ENCODE assay signal across 17 cellular contexts in the genomic region with DNA sequence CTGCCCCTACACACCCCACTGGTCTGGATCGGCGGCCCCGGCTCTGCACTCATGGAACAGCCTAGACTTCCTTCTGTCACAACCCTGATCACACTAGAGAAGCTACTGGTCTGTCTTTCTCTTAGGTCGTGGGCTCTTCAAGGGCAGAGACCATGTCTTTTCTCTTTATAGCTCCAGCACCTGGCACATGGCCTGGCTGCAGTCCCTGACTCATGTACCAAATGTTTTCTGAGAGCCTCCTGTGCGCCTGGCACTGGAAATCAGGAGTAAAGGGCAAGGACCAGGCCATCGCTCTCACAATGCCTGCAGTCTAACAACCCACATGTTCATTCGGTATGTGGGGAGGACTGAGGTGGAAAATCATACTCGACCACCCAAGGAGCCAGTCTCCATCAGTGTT. TPM values are rescaled to one million over a fixed set of nuclear protein-coding genes. Genes with fewer than 3 reads are reported as not detected.
DNase-seq lines count a peak whose midpoint lies in the region; ATAC-seq and TF ChIP-seq lines count a peak whose summit lies in the region.
"Had no signal": no experiment of that assay in that cellular context is flagged by ENCODE, and none has a peak within 500 bp of the region (broad histone marks: within the 10 kb centered on the region; RNA-seq: fewer than 3 reads in every experiment).

No MANE protein-coding gene starts in this region.

- no peak overlapping the region for H4K91ac ChIP-seq in H9 (ENCODE audit: insufficient read length, low read depth, low read length)

- H2BK5ac ChIP-seq in H9 (ENCODE audit: insufficient read length, low read length) = no peak overlapping the region

- no peak overlapping the region for H3K4me2 ChIP-seq in H9 (ENCODE audit: insufficient read depth, insufficient read length, low read length)
- H3K4me2 ChIP-seq: GM23338 had no signal

- H3K4ac ChIP-seq in H9 (ENCODE audit: low read depth, low read length) = no peak overlapping the region

- no peak overlapping the region for H2BK12ac ChIP-seq in H9 (ENCODE audit: insufficient read length, low read depth, low read length)

- H3K14ac ChIP-seq in H9 (ENCODE audit: insufficient read depth, low read length) = no peak overlapping the region

- no peak for TF ChIP-seq CTCF in H9 (conservative IDR thresholded peaks at IDR 0.05)
- TF ChIP-seq CTCF in heart right ventricle (IDR thresholded peaks at IDR 0.05) = no peak
- no peak for TF ChIP-seq CTCF in gastrocnemius medialis (IDR thresholded peaks at IDR 0.05 in 4 of 5, conservative IDR thresholded peaks at IDR 0.05 in 1 of 5)
- TF ChIP-seq CTCF in omental fat pad (IDR thresholded peaks at IDR 0.05) = no peak

- H3T11ph ChIP-seq in H9 (ENCODE audit: low read length) = no peak overlapping the region

- intact Hi-C loops in heart right ventricle (cut with DNase I) = loop anchor here in 2 of 10 donors (10.0 kb wide), 3 partner anchors 56 to 174 kb away; no protein-coding TSS in a partner anchor
- intact Hi-C loops in gastrocnemius medialis (cut with DNase I; ENCODE audit: low total_unique reads) = no loop called here
- intact Hi-C loops in left colon (cut with DNase I, micrococcal nuclease) = no loop called here

- no CpG with 5 or more reads among the region's 8 CpGs for WGBS in H9 (ENCODE audit: extremely low coverage, insufficient read length, low lambda C conversion rate)
- 67 to 78% methylated on average over 8 of the region's 8 CpGs for WGBS in heart right ventricle, 2 donors

- H3K18ac ChIP-seq in H9 (ENCODE audit: insufficient read length, low read depth, low read length) = no peak overlapping the region

- H4K20me1 ChIP-seq in H9 (ENCODE audit: control insufficient read depth, insufficient read depth, insufficient read length) = peaks cover 3% of the 10 kb centered on the region

- peak overlapping the region in 2 of 3 experiments; percentile 12 to 27; a peak in 1 of 7 replicates for H3K27ac Mint-ChIP-seq in H9
- peak overlapping the region in 1 of 8 donors; percentile 23 for H3K27ac Mint-ChIP-seq in CD8-positive, alpha-beta memory T cell
- H3K27ac Mint-ChIP-seq: GM23338 had no signal

- no peak overlapping the region for H2AFZ ChIP-seq in H9 (ENCODE audit: low read length)
- H2AFZ ChIP-seq: GM23338 had no signal

- H4K8ac ChIP-seq in H9 (replicated peaks; ENCODE audit: insufficient read length, low read depth, low read length) = no peak overlapping the region

- DNase-seq in H9 = no peak
- DNase-seq in heart right ventricle = peak; percentile 55 to 57
- peak; percentile 79 to 92 for DNase-seq in gastrocnemius medialis
- no peak for DNase-seq in left colon
- no peak for DNase-seq in CD8-positive, alpha-beta memory T cell
- DNase-seq in omental fat pad (ENCODE audit: low spot score) = no peak
- DNase-seq: activated CD4-positive, alpha-beta T cell treated with anti-CD3 and anti-CD28 coated beads, Interleukin-2, amount 50 U/mL, for 1 hour; DND-41; IMR-90; NCI-H774; SHP77 treated with DMSO at 0.1 percent for 48 hours had no signal

- no peak overlapping the region for H4K5ac ChIP-seq in H9 (ENCODE audit: insufficient read length, low read depth, low read length)

- no peak for ATAC-seq in SK-N-SH treated with all-trans-retinoic acid at 6 μM for 48 hours
- ATAC-seq in heart right ventricle = peak; percentile 69 to 86 (median 80)
- ATAC-seq in gastrocnemius medialis = peak; percentile 90 to 93
- ATAC-seq in left colon = no peak
- no peak for ATAC-seq in omental fat pad (ENCODE audit: low FRiP score)
- ATAC-seq: GM23338, sciatic nerve had no signal

- POLR2A ChIA-PET in CD8-positive, alpha-beta memory T cell (lab: Charles Lee) = no interaction called here

- H3K79me1 ChIP-seq in H9 (ENCODE audit: insufficient read depth, low read depth, low read length, poor library complexity, severe bottlenecking) = no peaks in the 10 kb centered on the region

- H2BK20ac ChIP-seq in H9 (ENCODE audit: low read depth, low read length, poor library complexity, severe bottlenecking) = no peak overlapping the region

- H3K36me3 ChIP-seq in heart right ventricle = peaks cover 0 to 91% (median 12%) of the 10 kb centered on the region in 9 donors
- H3K36me3 ChIP-seq in gastrocnemius medialis = peaks cover 0 to 17% of the 10 kb centered on the region in 2 donors
- peaks cover 41% of the 10 kb centered on the region for H3K36me3 ChIP-seq in CD8-positive, alpha-beta memory T cell (ENCODE audit: insufficient read depth, low read length)

- no peak overlapping the region for H3K4me3 ChIP-seq in heart right ventricle
- no peak overlapping the region for H3K4me3 ChIP-seq in gastrocnemius medialis
- no peak overlapping the region for H3K4me3 ChIP-seq in CD8-positive, alpha-beta memory T cell (ENCODE audit: low read length)
- H3K4me3 ChIP-seq: ascending aorta, GM23338, lung, tibial nerve had no signal

- H3K23me2 ChIP-seq in H9 (ENCODE audit: insufficient read length, low read depth, low read length, poor library complexity, severe bottlenecking) = no peaks in the 10 kb centered on the region

- H3K4me3 Mint-ChIP-seq in H9 = no peak overlapping the region
- H3K4me3 Mint-ChIP-seq in CD8-positive, alpha-beta memory T cell = no peak overlapping the region
- H3K4me3 Mint-ChIP-seq: GM23338 had no signal

- H3K27ac ChIP-seq in H9 (ENCODE audit: insufficient read length, low read depth, low read length) = no peak overlapping the region
- peak overlapping the region; percentile 13 to 84 (median 70) for H3K27ac ChIP-seq in heart right ventricle
- peak overlapping the region; percentile 86 to 90 (median 88) for H3K27ac ChIP-seq in gastrocnemius medialis
- no peak overlapping the region for H3K27ac ChIP-seq in CD8-positive, alpha-beta memory T cell (ENCODE audit: low read depth, low read length)
- H3K27ac ChIP-seq: ascending aorta, tibial nerve had no signal

- no peaks in the 10 kb centered on the region for H3K79me2 ChIP-seq in H9 (ENCODE audit: insufficient read depth, low read length)

- H3K56ac ChIP-seq in H9 (ENCODE audit: insufficient read length, low read depth, low read length) = no peak overlapping the region

- H3K9me3 Mint-ChIP-seq in H9 = no peaks in the 10 kb centered on the region
- no peaks in the 10 kb centered on the region for H3K9me3 Mint-ChIP-seq in CD8-positive, alpha-beta memory T cell
- H3K9me3 Mint-ChIP-seq: GM23338 had no signal

- in situ Hi-C loops in gastrocnemius medialis (cut with MboI; ENCODE audit: low sequenced_read_pairs in 4 of 4) = no loop called here

- H3K27me3 Mint-ChIP-seq in H9 (ENCODE audit: low read depth) = no peaks in the 10 kb centered on the region
- no peaks in the 10 kb centered on the region for H3K27me3 Mint-ChIP-seq in CD8-positive, alpha-beta memory T cell

- no peak overlapping the region for H2BK15ac ChIP-seq in H9 (ENCODE audit: low read depth, low read length)

- H2BK120ac ChIP-seq in H9 (ENCODE audit: low read depth, low read length, poor library complexity, severe bottlenecking) = no peak overlapping the region

- no peak overlapping the region for H3K23ac ChIP-seq in H9 (ENCODE audit: insufficient read length, low read depth, low read length)

- peaks cover 0 to 31% (median 18%) of the 10 kb centered on the region in 3 experiments; a peak in 6 of 7 replicates for H3K36me3 Mint-ChIP-seq in H9 (ENCODE audit: insufficient read depth in 1 of 3, low read depth in 3 of 3)
- peaks cover 0 to 73% (median 25%) of the 10 kb centered on the region in 3 donors for H3K36me3 Mint-ChIP-seq in CD8-positive, alpha-beta memory T cell

- H3K9ac ChIP-seq in H9 (ENCODE audit: extremely low read depth, insufficient read length, low read length) = no peak overlapping the region

- CTCF ChIA-PET in CD8-positive, alpha-beta memory T cell (lab: Charles Lee) = no interaction called here

- H2AK5ac ChIP-seq in H9 (ENCODE audit: insufficient read length, low read length) = no peak overlapping the region

- H3K27me3 ChIP-seq in H9 (ENCODE audit: insufficient read depth, low read length) (no peaks in the 10 kb centered on the region), heart right ventricle (no peaks in the 10 kb centered on the region), gastrocnemius medialis (no peaks in the 10 kb centered on the region)
- no peaks in the 10 kb centered on the region for H3K27me3 ChIP-seq in CD8-positive, alpha-beta memory T cell (ENCODE audit: insufficient read depth, low read length, poor library complexity, severe bottlenecking)
- H3K27me3 ChIP-seq: ascending aorta, tibial nerve had no signal

- H3K9me3 ChIP-seq in H9 (ENCODE audit: control insufficient read depth, low read depth, low read length) (no peaks in the 10 kb centered on the region), heart right ventricle (no peaks in the 10 kb centered on the region), gastrocnemius medialis (no peaks in the 10 kb centered on the region)
- H3K9me3 ChIP-seq in CD8-positive, alpha-beta memory T cell (ENCODE audit: low read length) = no peaks in the 10 kb centered on the region
- H3K9me3 ChIP-seq: ascending aorta, tibial nerve had no signal

- H3K4me1 ChIP-seq in H9 (ENCODE audit: insufficient read depth, low read length) (no peaks in the 10 kb centered on the region), heart right ventricle (peaks cover 3 to 56% (median 29%) of the 10 kb centered on the region in 9 donors), gastrocnemius medialis (peaks cover 20 to 52% of the 10 kb centered on the region in 2 donors)
- no peaks in the 10 kb centered on the region for H3K4me1 ChIP-seq in CD8-positive, alpha-beta memory T cell (ENCODE audit: insufficient read depth, low read length)
- H3K4me1 ChIP-seq: ascending aorta, tibial nerve had no signal

- H3K4me1 Mint-ChIP-seq in H9 = no peaks in the 10 kb centered on the region
- peaks cover 17 to 47% (median 36%) of the 10 kb centered on the region in 3 donors for H3K4me1 Mint-ChIP-seq in CD8-positive, alpha-beta memory T cell
- H3K4me1 Mint-ChIP-seq: GM23338 had no signal

- TF ChIP-seq POLR2A in gastrocnemius medialis (IDR thresholded peaks at IDR 0.05) = no peak

TF ChIP-seq in SK-N-SH treated with all-trans-retinoic acid at 6 μM for 48 hours, 23 proteins besides CTCF, POLR2A, EP300 and RAD21:
- 0 out of 2 replicates have a peak, but pooled peaks have one; percentile 31 for TF ChIP-seq ZFP3 (CRISPR knock-in tag; IDR thresholded peaks at IDR 0.05)
- TF ChIP-seq ARNTL (CRISPR knock-in tag; IDR thresholded peaks at IDR 0.05; ENCODE audit: borderline replicate concordance, low read depth) = no peak

RNA-seq across cellular contexts. Expression of gene ASCC2, which starts 7.5 kb away (rescaled TPM):
- total RNA-seq in H9 (2021) = 46.5 and 48.2 TPM in 2 replicates
- total RNA-seq in heart right ventricle = 10 to 100 TPM; 26.6 to 42.1 (median 33.1) TPM
- 10 to 100 TPM; 47.4 to 87.0 TPM for polyA plus RNA-seq in heart right ventricle
- total RNA-seq in gastrocnemius medialis = 10 to 100 TPM; 26.4 to 45.2 (median 35.6) TPM
- total RNA-seq in left colon = 10 to 100 TPM; 63.0 to 71.3 TPM
- 10 to 100 TPM; 81.1 to 84.5 TPM for total RNA-seq in CD8-positive, alpha-beta memory T cell
- polyA plus RNA-seq in CD8-positive, alpha-beta memory T cell = 60.0 TPM
- total RNA-seq in omental fat pad = 10 to 100 TPM; 35.4 to 65.2 (median 51.8) TPM

RNA-seq across cellular contexts. Expression of gene MTMR3, which starts 52.4 kb away (rescaled TPM):
- 18.9 and 19.8 TPM in 2 replicates for total RNA-seq in H9 (2021)
- total RNA-seq in heart right ventricle = 10 to 100 TPM; 26.1 to 42.9 (median 36.5) TPM
- polyA plus RNA-seq in heart right ventricle = 10 to 100 TPM in 1 of 2 donors, 1 to 10 TPM in 1; 9.8 to 14.1 TPM
- total RNA-seq in gastrocnemius medialis = 10 to 100 TPM; 36.6 to 42.1 (median 37.1) TPM
- total RNA-seq in left colon = 10 to 100 TPM; 43.8 to 44.6 TPM
- 10 to 100 TPM; 20.6 to 22.5 TPM for total RNA-seq in CD8-positive, alpha-beta memory T cell
- 19.7 TPM for polyA plus RNA-seq in CD8-positive, alpha-beta memory T cell
- 10 to 100 TPM; 41.3 to 88.9 (median 53.2) TPM for total RNA-seq in omental fat pad

Comparison
In these comparisons a context has a peak if more than half of its experiments do, and no peak if none do; other contexts are left out.
1. DNase-seq: peak in heart right ventricle (2 of 2) and gastrocnemius medialis (2 of 2); none in H9 (single experiment), left colon (0 of 2), CD8-positive, alpha-beta memory T cell (0 of 5) and omental fat pad (single experiment).
2. H3K27ac ChIP-seq: peak in heart right ventricle (10 of 10) and gastrocnemius medialis (4 of 4); none in H9 (single experiment) and CD8-positive, alpha-beta memory T cell (single experiment).
3. ATAC-seq: peak in heart right ventricle (8 of 8) and gastrocnemius medialis (2 of 2); none in SK-N-SH treated with all-trans-retinoic acid at 6 μM for 48 hours (single experiment), left colon (single experiment) and omental fat pad (single experiment).